8 cellular contexts compared by ENCODE assay signal in the genomic region with DNA sequence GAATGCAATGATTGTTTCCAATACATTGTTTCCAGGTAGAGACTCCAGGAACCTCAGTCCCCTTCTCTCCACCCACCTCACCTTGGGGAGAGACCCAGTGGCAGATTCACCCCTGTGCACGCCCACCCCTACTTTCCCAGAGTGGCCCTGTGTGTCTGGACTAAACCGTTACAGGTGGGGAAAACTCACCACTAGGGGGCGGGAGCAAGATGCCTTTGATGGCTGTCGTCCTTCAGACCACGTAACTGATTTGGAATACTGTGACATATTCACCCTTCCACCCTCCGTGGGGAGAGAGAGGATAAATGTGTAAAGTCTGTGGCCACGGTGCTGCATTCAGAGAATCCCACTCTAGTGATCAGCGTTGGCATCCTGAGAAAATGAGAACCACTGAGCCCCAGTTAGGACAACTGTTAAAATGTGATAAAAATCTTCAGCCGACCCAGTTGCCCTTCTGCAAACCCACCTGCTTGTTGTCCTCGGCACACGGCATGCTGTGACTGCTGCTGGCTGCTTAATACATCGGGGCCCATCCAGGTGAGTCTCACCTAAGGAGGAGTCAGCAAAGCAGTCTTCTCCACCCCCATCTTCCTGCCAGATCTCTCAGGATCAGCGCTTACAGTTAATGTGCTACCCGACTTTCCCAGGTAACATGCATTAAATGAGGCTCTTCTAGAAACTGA. TPM values are rescaled to one million over a fixed set of nuclear protein-coding genes. Genes with fewer than 3 reads are reported as not detected.
DNase-seq lines count a peak whose midpoint lies in the region; ATAC-seq, FAIRE-seq and TF ChIP-seq lines count a peak whose summit lies in the region.

No MANE protein-coding gene starts in this region.

- TF ChIP-seq RAD21 in H1 (IDR thresholded peaks at IDR 0.05 in 1 of 2, conservative IDR thresholded peaks at IDR 0.05 in 1 of 2; ENCODE audit: low read depth in 2 of 2, low read length in 2 of 2): peak; percentile 71 to 73

- no peak overlapping the region for H2BK15ac ChIP-seq in H1 (ENCODE audit: low read length)
- H2BK15ac ChIP-seq in mesendoderm (replicated peaks; ENCODE audit: low read depth): no peak overlapping the region

- H3K4me1 ChIP-seq in H1 (replicated peaks in 1 of 4; ENCODE audit: control insufficient read depth in 3 of 4, insufficient read depth in 4 of 4, low read length in 3 of 4): no peaks in the 10 kb centered on the region; a peak in 1 of 7 replicates
- no peaks in the 10 kb centered on the region for H3K4me1 ChIP-seq in mesendoderm (ENCODE audit: control insufficient read depth, low read depth, low read length)

- H4K8ac ChIP-seq in H1 (ENCODE audit: extremely low read depth, insufficient read depth, low read length) (no peak overlapping the region), mesendoderm (ENCODE audit: low read depth, low read length) (no peak overlapping the region)

- H4K5ac ChIP-seq in H1 (ENCODE audit: insufficient read length, low read depth, low read length): no peak overlapping the region
- no peak overlapping the region for H4K5ac ChIP-seq in mesendoderm (ENCODE audit: low read length)

- H3K9ac ChIP-seq in H1 (replicated peaks in 1 of 4; ENCODE audit: extremely low read depth in 1 of 4, low read depth in 3 of 4, low read length in 3 of 4): no peak overlapping the region
- H3K9ac ChIP-seq in mesendoderm (ENCODE audit: low read length): no peak overlapping the region

- CTCF ChIA-PET in H1 (lab: Charles Lee; ENCODE audit: partially characterized antibody): interaction anchor here (0.6 to 3.3 kb wide), 15 partner anchors 9 to 473 kb away, joined by 3 to 21 read pairs (median 4); no protein-coding TSS in a partner anchor

- peak; percentile 75 for ATAC-seq in HG03095 (IDR thresholded peaks at IDR 0.05; ENCODE audit: unreplicated experiment)

- H3K79me1 ChIP-seq in H1 (ENCODE audit: low read depth, low read length) (no peaks in the 10 kb centered on the region), mesendoderm (ENCODE audit: low read length) (peaks cover 5% of the 10 kb centered on the region)

- H3K23me2 ChIP-seq in H1 (ENCODE audit: low read depth, low read length): no peaks in the 10 kb centered on the region

- H3K14ac ChIP-seq in H1 (ENCODE audit: insufficient read length): no peak overlapping the region

- no peak overlapping the region for H3K56ac ChIP-seq in H1 (replicated peaks; ENCODE audit: insufficient read length, low read depth, low read length)
- no peak overlapping the region for H3K56ac ChIP-seq in mesendoderm (ENCODE audit: low read length)

- H3K4me2 ChIP-seq in H1 (ENCODE audit: insufficient read depth in 1 of 2, low read depth in 2 of 2, low read length in 2 of 2) (peak overlapping the region in 1 of 2 experiments; percentile 47; a peak in 2 of 4 replicates), mesendoderm (ENCODE audit: low read length) (no peak overlapping the region)

- no peak for TF ChIP-seq EP300 in H1 (IDR thresholded peaks at IDR 0.05; ENCODE audit: borderline replicate concordance in 1 of 2, low read depth in 2 of 2, low read length in 2 of 2)

- no peak for TF ChIP-seq POLR2A in H1 (IDR thresholded peaks at IDR 0.05; ENCODE audit: control extremely low read depth in 1 of 2, low read depth in 2 of 2, low read length in 2 of 2)

- H2BK20ac ChIP-seq in H1 (ENCODE audit: low read length): no peak overlapping the region

- peaks cover 0 to 13% (median 5%) of the 10 kb centered on the region in 4 experiments; a peak in 3 of 8 replicates for H3K36me3 ChIP-seq in H1 (ENCODE audit: control insufficient read depth in 2 of 4, insufficient read depth in 4 of 4, low read length in 3 of 4)
- H3K36me3 ChIP-seq in mesendoderm (ENCODE audit: control insufficient read depth, insufficient read depth, low read length): peaks cover 4% of the 10 kb centered on the region

- FAIRE-seq in H1 (lab: Jason Lieb, UNC): peak; percentile 55

- no peak overlapping the region for H3K23ac ChIP-seq in H1 (ENCODE audit: insufficient read length)
- no peak overlapping the region for H3K23ac ChIP-seq in mesendoderm (ENCODE audit: low read length)

- no peak overlapping the region for H3K18ac ChIP-seq in H1 (ENCODE audit: extremely low read depth, low read length)
- no peak overlapping the region for H3K18ac ChIP-seq in mesendoderm (ENCODE audit: low read length)

- H3K4me3 ChIP-seq in H1 (ENCODE audit: extremely low read depth in 1 of 4, insufficient read depth in 2 of 4, low read depth in 3 of 4, low read length in 4 of 4) (no peak overlapping the region; a peak in 1 of 8 replicates), mesendoderm (ENCODE audit: low read length) (no peak overlapping the region)

- H3K27ac ChIP-seq in H1 (ENCODE audit: low read depth, low read length) (no peak overlapping the region), mesendoderm (ENCODE audit: low read depth, low read length) (no peak overlapping the region)

- H3K9me3 ChIP-seq in H1 (ENCODE audit: insufficient read depth in 2 of 2, low read depth in 1 of 2, low read length in 1 of 2): no peaks in the 10 kb centered on the region

- H3K27me3 ChIP-seq in H1 (replicated peaks in 1 of 4; ENCODE audit: control insufficient read depth in 3 of 4, extremely low read depth in 1 of 4, insufficient read depth in 3 of 4, low read length in 3 of 4) (no peaks in the 10 kb centered on the region), mesendoderm (ENCODE audit: insufficient read depth, low read length, poor library complexity) (no peaks in the 10 kb centered on the region)

- POLR2A ChIA-PET in H1 (lab: Charles Lee; ENCODE audit: partially characterized antibody): no interaction called here

- H4K20me1 ChIP-seq in H1 (replicated peaks in 1 of 2; ENCODE audit: control insufficient read depth in 1 of 2, insufficient read depth in 2 of 2, low read length in 2 of 2): peaks cover 1% of the 10 kb centered on the region in 2 experiments

- DNase-seq in SIG-M5 treated with dmso at 0.1 percent for 504 hours (lab: John Stamatoyannopoulos, UW; ENCODE audit: unreplicated experiment): peak; percentile 36
- no peak for DNase-seq in SIG-M5 (lab: John Stamatoyannopoulos, UW)
- peak; percentile 2 for DNase-seq in NCI-H526 treated with DMSO at 0.1 percent for 48 hours (lab: John Stamatoyannopoulos, UW)
- DNase-seq in activated CD8-positive, alpha-beta memory T cell treated with anti-CD3 and anti-CD28 coated beads for 1 hour (ENCODE audit: extremely low read depth in 1 of 2, low read depth in 1 of 2): peak; percentile 66 to 75
- DNase-seq in H1 (ENCODE audit: low read depth in 1 of 2, low spot score in 2 of 2): peak; percentile 46 to 91
- peak; percentile 82 for DNase-seq in mesendoderm
- DNase-seq in stimulated activated CD8-positive, alpha-beta memory T cell treated with anti-CD3 and anti-CD28 coated beads, Interleukin-4, amount 100 ng/mL, for 1 hour (ENCODE audit: low read depth in 2 of 2, low spot score in 1 of 2): peak; percentile 70 to 82

- no peak overlapping the region for H4K91ac ChIP-seq in H1 (replicated peaks; ENCODE audit: insufficient read length, low read length)

- H3K79me2 ChIP-seq in H1 (ENCODE audit: control insufficient read depth in 1 of 2, insufficient read depth in 2 of 2, low read length in 2 of 2) (no peaks in the 10 kb centered on the region), mesendoderm (ENCODE audit: control insufficient read depth, insufficient read depth, low read length) (no peaks in the 10 kb centered on the region)

- H2AK5ac ChIP-seq in H1 (ENCODE audit: low read depth, low read length) (no peak overlapping the region), mesendoderm (ENCODE audit: low read length) (no peak overlapping the region)

- WGBS in H1 (ENCODE audit: extremely low coverage in 1 of 2, insufficient coverage in 1 of 2, insufficient read length in 1 of 2, insufficient replicate concordance in 2 of 2, low coverage in 1 of 2, low lambda C conversion rate in 2 of 2, missing lambda C conversion rate in 1 of 2), 2 experiments: 51% methylated on average over 14 of the region's 14 CpGs; no CpG with 5 or more reads in 1 of the 2 experiments
- WGBS in mesendoderm (ENCODE audit: extremely low coverage, insufficient coverage, low lambda C conversion rate): no CpG with 5 or more reads among the region's 14 CpGs

- H2BK5ac ChIP-seq in H1 (ENCODE audit: low read depth, low read length) (no peak overlapping the region), mesendoderm (ENCODE audit: low read length) (no peak overlapping the region)

- H2BK12ac ChIP-seq in H1 (ENCODE audit: low read depth, low read length): 0 out of 2 replicates have a peak overlapping the region, but pooled peaks have one; percentile 45

- peak; percentile 74 to 92 (median 86) for TF ChIP-seq CTCF in H1 (IDR thresholded peaks at IDR 0.05; ENCODE audit: control extremely low read depth in 1 of 3, insufficient read depth in 1 of 3, low read depth in 1 of 3, low read length in 3 of 3)

- no peak overlapping the region for H2BK120ac ChIP-seq in H1 (replicated peaks; ENCODE audit: low read depth, low read length)
- H2BK120ac ChIP-seq in mesendoderm (ENCODE audit: low read depth, low read length): no peak overlapping the region

- H2AFZ ChIP-seq in H1 (ENCODE audit: low read length): no peak overlapping the region

- H3K4ac ChIP-seq in H1 (replicated peaks; ENCODE audit: insufficient read length, low read depth, low read length): no peak overlapping the region
- H3K4ac ChIP-seq in mesendoderm (ENCODE audit: low read depth, low read length): no peak overlapping the region

TF ChIP-seq in H1, 55 proteins besides CTCF, POLR2A, EP300 and RAD21 (continues in another document):
- TF ChIP-seq YY1 (IDR thresholded peaks at IDR 0.05; ENCODE audit: low read depth, low read length): peak; percentile 61
- TF ChIP-seq, protein P1, sequence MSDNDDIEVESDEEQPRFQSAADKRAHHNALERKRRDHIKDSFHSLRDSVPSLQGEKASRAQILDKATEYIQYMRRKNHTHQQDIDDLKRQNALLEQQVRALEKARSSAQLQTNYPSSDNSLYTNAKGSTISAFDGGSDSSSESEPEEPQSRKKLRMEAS (IDR thresholded peaks at IDR 0.05): peak; percentile 35; the same call in 1 of the 2 replicates
- no peak for TF ChIP-seq TEAD4 (IDR thresholded peaks at IDR 0.05; ENCODE audit: low read depth, low read length)
- no peak for TF ChIP-seq MAFK (IDR thresholded peaks at IDR 0.05; ENCODE audit: low read depth, low read length)
- no peak for TF ChIP-seq RNF2 (IDR thresholded peaks at IDR 0.05; ENCODE audit: borderline replicate concordance, low read depth, low read length, missing control alignments, poor library complexity, severe bottlenecking)

RNA-seq across cellular contexts. Expression of a gene that starts 41.5 kb away (rescaled TPM):
- total RNA-seq in H1 (2021; fragmentation: NEBNext Ultra II Directional; extraction: Animal tissue kit (Norgen Biotek cat#: 25700)): 15.4 and 16.6 TPM in 2 replicates
- polyA plus RNA-seq in H1 (2011; rRNA removed): 4.4 and 4.7 TPM in 2 replicates
- 5.4 TPM for polyA plus RNA-seq in H1 (2011; cell fraction: cytosol; rRNA removed)
- 5.7 TPM for polyA plus RNA-seq in H1 (2011; cell fraction: nucleus; rRNA removed)
- 8.2 to 15.1 TPM (median 9.4 TPM) in 4 replicates for polyA plus RNA-seq in H1 (2012, experiment 1 of 2)
- polyA plus RNA-seq in H1 (2012, experiment 2 of 2): 2.3 TPM
- 8.8 TPM for polyA plus RNA-seq in H1 (2013, experiment 1 of 2)
- 9.0 TPM for polyA plus RNA-seq in H1 (2013, experiment 2 of 2)
- polyA minus RNA-seq in H1 (2011; rRNA and poly(A)+ RNA removed): 4.0 and 6.3 TPM in 2 replicates
- 2.7 TPM for polyA minus RNA-seq in H1 (2011; cell fraction: cytosol; rRNA and poly(A)+ RNA removed)
- 10.1 TPM for polyA minus RNA-seq in H1 (2011; cell fraction: nucleus; rRNA and poly(A)+ RNA removed)
- 14.3 TPM for polyA plus RNA-seq in mesendoderm (2013, experiment 1 of 2)
- polyA plus RNA-seq in mesendoderm (2013, experiment 2 of 2): 14.1 TPM
